Comparison of ENCODE assay signal across 26 cellular contexts in the genomic region with DNA sequence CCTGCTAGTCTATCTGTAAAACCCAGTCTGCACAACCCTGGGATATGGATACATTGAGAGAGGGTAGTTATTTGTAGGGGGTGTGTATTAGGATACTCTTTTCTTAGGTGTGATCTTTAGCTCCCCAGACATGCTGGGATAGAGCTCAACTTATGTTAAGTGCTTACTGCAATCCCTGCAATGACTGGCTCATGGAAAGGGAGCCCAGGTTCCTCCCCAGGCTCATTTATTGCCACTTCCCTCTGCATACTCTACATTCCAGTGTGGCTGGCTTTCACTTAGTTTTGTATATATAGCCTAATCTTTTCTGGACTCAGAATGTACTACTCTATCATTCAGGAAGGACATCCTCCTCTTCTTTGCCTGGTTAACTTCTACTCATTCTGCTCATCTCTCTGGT.
"Had no signal": no experiment of that assay in that cellular context is flagged by ENCODE, and none has a peak within 500 bp of the region (broad histone marks: within the 10 kb centered on the region; RNA-seq: fewer than 3 reads in every experiment).

No MANE protein-coding gene starts in this region.

- H3K27me3 Mint-ChIP-seq: effector memory CD8-positive, alpha-beta T cell; stimulated activated naive B cell treated with anti-CD40 and anti-IgM and Interleukin-4, amounts not matched to agents 10 μg/mL and 1 μg/mL and 100 μg/mL, for 72 hours; stimulated activated naive CD8-positive, alpha-beta T cell treated with anti-CD3 and anti-CD28 coated beads, Interleukin-15, Interleukin-2, amounts not matched to agents 100 ng/mL and 50 ng/mL, for 24 hours had no signal

- H3K4me3 Mint-ChIP-seq: effector memory CD8-positive, alpha-beta T cell; naive thymus-derived CD4-positive, alpha-beta T cell; nephron progenitor cell; stimulated activated naive B cell treated with anti-CD40 and anti-IgM and Interleukin-4, amounts not matched to agents 10 μg/mL and 1 μg/mL and 100 μg/mL, for 72 hours; stimulated activated naive CD8-positive, alpha-beta T cell treated with anti-CD3 and anti-CD28 coated beads, Interleukin-15, Interleukin-2, amounts not matched to agents 100 ng/mL and 50 ng/mL, for 24 hours had no signal

- H3K27ac ChIP-seq: esophagus squamous epithelium, ovary, psoas muscle, sigmoid colon, thoracic aorta, tibial nerve, vagina had no signal

- H3K4me1 Mint-ChIP-seq: naive thymus-derived CD4-positive, alpha-beta T cell; stimulated activated naive B cell treated with anti-CD40 and anti-IgM and Interleukin-4, amounts not matched to agents 10 μg/mL and 1 μg/mL and 100 μg/mL, for 72 hours had no signal

- H3K36me3 ChIP-seq: esophagus squamous epithelium, ovary, sigmoid colon, thoracic aorta, tibial nerve, vagina had no signal

- ATAC-seq: effector memory CD8-positive, alpha-beta T cell; left lobe of liver; naive thymus-derived CD4-positive, alpha-beta T cell; psoas muscle; right cardiac atrium; stimulated activated naive B cell treated with anti-CD40 and anti-IgM and Interleukin-4, amounts not matched to agents 10 μg/mL and 1 μg/mL and 100 μg/mL, for 72 hours had no signal

- H3K27ac Mint-ChIP-seq: effector memory CD8-positive, alpha-beta T cell; naive thymus-derived CD4-positive, alpha-beta T cell; nephron progenitor cell; stimulated activated naive B cell treated with anti-CD40 and anti-IgM and Interleukin-4, amounts not matched to agents 10 μg/mL and 1 μg/mL and 100 μg/mL, for 72 hours; stimulated activated naive CD8-positive, alpha-beta T cell treated with anti-CD3 and anti-CD28 coated beads, Interleukin-15, Interleukin-2, amounts not matched to agents 100 ng/mL and 50 ng/mL, for 24 hours had no signal

- H3K4me3 ChIP-seq: esophagus squamous epithelium, ovary, psoas muscle, sigmoid colon, thoracic aorta, tibial nerve, vagina had no signal

- H3K27me3 ChIP-seq: esophagus squamous epithelium, ovary, sigmoid colon, tibial nerve, vagina had no signal

- H3K9me3 ChIP-seq: esophagus squamous epithelium, ovary, psoas muscle, sigmoid colon, thoracic aorta, tibial nerve, vagina had no signal

- DNase-seq: cortex of kidney; effector memory CD8-positive, alpha-beta T cell; erythroblast; esophagus squamous epithelium; foreskin melanocyte; glutamatergic neuron; hypothalamus; kidney; mesenchymal stem cell; midbrain; naive thymus-derived CD4-positive, alpha-beta T cell; nephron progenitor cell; occipital lobe; ovary; posterior cingulate gyrus; psoas muscle; right cardiac atrium; sigmoid colon; stimulated activated CD4-positive, alpha-beta T cell treated with anti-CD3 and anti-CD28 coated beads, Interleukin-2, amount 100 ng/mL, for 24 hours; stimulated activated CD4-positive, alpha-beta T cell treated with anti-CD3 and anti-CD28 coated beads, Interleukin-4, amount 100 ng/mL, for 24 hours; stimulated activated naive B cell treated with anti-CD40 and anti-IgM and Interleukin-4, amounts not matched to agents 10 μg/mL and 1 μg/mL and 100 μg/mL, for 72 hours had no signal

- H3K36me3 Mint-ChIP-seq: naive thymus-derived CD4-positive, alpha-beta T cell; stimulated activated naive B cell treated with anti-CD40 and anti-IgM and Interleukin-4, amounts not matched to agents 10 μg/mL and 1 μg/mL and 100 μg/mL, for 72 hours had no signal

- H3K4me1 ChIP-seq: esophagus squamous epithelium, psoas muscle, sigmoid colon, vagina had no signal
